In the genomic region with DNA sequence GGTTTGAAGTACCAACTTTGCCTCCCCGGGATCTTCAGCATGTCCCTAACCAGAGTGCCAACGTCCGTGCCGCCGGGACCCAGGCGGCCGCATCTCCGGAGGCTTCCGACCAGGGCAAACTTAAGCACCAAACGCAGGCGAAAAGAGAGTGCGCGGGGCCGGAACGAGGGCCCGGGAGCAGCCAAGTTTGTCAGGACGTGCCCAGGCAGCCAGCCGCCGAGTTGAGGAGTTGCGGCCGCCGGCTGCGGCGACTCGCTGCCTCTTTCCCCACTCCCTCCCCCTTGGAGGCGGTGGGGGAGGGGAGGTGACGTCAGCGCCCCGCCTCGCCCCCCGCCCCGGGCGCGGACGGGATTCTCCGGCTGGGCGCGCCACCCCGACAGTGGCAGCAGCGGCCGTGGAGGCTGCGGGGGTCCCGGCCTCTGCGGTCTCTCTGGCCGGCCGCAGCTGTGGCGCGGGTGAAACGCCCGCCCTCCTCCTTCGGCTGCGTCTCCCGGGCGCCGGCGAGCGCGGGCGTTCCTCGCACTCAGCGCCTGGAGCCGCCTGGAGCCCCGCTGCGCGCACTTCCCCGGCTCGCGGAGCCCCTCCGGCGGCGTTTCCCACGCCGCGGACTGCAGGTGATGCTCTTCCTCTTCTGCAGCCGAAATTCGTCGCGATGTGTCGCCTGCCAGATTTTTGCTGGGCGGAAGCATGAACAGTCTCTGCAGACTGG, we compare ENCODE assay signal across 1 cellular context.
TF ChIP-seq lines count a peak whose summit lies in the region.

No MANE protein-coding gene starts in this region.

TF ChIP-seq in K562, 482 proteins besides CTCF, POLR2A, EP300 and RAD21 (continued from another document and continues in another):
- TF ChIP-seq SETDB1 (IDR thresholded peaks at IDR 0.05; ENCODE audit: low read length), result no peak
- no peak for TF ChIP-seq ZNF174 (CRISPR knock-in tag; IDR thresholded peaks at IDR 0.05)
- peak; percentile 96 for TF ChIP-seq ZBTB1 (CRISPR knock-in tag; IDR thresholded peaks at IDR 0.05; ENCODE audit: borderline replicate concordance, low read depth)
- TF ChIP-seq, protein P1, sequence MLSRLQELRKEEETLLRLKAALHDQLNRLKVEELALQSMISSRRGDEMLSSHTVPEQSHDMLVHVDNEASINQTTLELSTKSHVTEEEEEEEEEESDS (CRISPR knock-in tag; IDR thresholded peaks at IDR 0.05), result no peak
- no peak for TF ChIP-seq MTA2 (IDR thresholded peaks at IDR 0.05; ENCODE audit: low read depth)
- TF ChIP-seq SRSF3 (IDR thresholded peaks at IDR 0.05; ENCODE audit: insufficient read depth, low read length), result no peak
- TF ChIP-seq JUND (IDR thresholded peaks at IDR 0.05; ENCODE audit: borderline replicate concordance, low read depth, low read length), result peak; percentile 83
- peak; percentile 78; the same call in 1 of the 3 replicates for TF ChIP-seq JUND (tag; IDR thresholded peaks at IDR 0.05; ENCODE audit: borderline replicate concordance, low read depth, low read length)
- no peak for TF ChIP-seq ZNF695 (CRISPR knock-in tag; IDR thresholded peaks at IDR 0.05)
- TF ChIP-seq, protein P2, sequence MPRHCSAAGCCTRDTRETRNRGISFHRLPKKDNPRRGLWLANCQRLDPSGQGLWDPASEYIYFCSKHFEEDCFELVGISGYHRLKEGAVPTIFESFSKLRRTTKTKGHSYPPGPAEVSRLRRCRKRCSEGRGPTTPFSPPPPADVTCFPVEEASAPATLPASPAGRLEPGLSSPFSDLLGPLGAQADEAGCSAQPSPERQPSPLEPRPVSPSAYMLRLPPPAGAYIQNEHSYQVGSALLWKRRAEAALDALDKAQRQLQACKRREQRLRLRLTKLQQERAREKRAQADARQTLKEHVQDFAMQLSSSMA (CRISPR knock-in tag; IDR thresholded peaks at IDR 0.05), result no peak
- no peak for TF ChIP-seq ZNF232 (CRISPR knock-in tag; IDR thresholded peaks at IDR 0.05)
- no peak for TF ChIP-seq TCF3 (CRISPR knock-in tag; IDR thresholded peaks at IDR 0.05)
- TF ChIP-seq, protein P3, sequence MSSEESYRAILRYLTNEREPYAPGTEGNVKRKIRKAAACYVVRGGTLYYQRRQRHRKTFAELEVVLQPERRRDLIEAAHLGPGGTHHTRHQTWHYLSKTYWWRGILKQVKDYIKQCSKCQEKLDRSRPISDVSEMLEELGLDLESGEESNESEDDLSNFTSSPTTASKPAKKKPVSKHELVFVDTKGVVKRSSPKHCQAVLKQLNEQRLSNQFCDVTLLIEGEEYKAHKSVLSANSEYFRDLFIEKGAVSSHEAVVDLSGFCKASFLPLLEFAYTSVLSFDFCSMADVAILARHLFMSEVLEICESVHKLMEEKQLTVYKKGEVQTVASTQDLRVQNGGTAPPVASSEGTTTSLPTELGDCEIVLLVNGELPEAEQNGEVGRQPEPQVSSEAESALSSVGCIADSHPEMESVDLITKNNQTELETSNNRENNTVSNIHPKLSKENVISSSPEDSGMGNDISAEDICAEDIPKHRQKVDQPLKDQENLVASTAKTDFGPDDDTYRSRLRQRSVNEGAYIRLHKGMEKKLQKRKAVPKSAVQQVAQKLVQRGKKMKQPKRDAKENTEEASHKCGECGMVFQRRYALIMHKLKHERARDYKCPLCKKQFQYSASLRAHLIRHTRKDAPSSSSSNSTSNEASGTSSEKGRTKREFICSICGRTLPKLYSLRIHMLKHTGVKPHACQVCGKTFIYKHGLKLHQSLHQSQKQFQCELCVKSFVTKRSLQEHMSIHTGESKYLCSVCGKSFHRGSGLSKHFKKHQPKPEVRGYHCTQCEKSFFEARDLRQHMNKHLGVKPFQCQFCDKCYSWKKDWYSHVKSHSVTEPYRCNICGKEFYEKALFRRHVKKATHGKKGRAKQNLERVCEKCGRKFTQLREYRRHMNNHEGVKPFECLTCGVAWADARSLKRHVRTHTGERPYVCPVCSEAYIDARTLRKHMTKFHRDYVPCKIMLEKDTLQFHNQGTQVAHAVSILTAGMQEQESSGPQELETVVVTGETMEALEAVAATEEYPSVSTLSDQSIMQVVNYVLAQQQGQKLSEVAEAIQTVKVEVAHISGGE (CRISPR knock-in tag; IDR thresholded peaks at IDR 0.05), result no peak
- peak; percentile 36; the same call in 1 of the 2 replicates for TF ChIP-seq ATF1 (CRISPR knock-in tag; IDR thresholded peaks at IDR 0.05)
- peak; percentile 94 for TF ChIP-seq ATF1 (tag; IDR thresholded peaks at IDR 0.05)
- TF ChIP-seq ESRRA (IDR thresholded peaks at IDR 0.05; ENCODE audit: borderline replicate concordance, low read depth), result no peak
- TF ChIP-seq ZNF644 (tag; IDR thresholded peaks at IDR 0.05; ENCODE audit: low read depth), result no peak
- no peak for TF ChIP-seq MXI1 (IDR thresholded peaks at IDR 0.05; ENCODE audit: low read depth, low read length)
- peak; percentile 45 for TF ChIP-seq HNRNPLL (IDR thresholded peaks at IDR 0.05; ENCODE audit: low read depth, low read length, poor library complexity, severe bottlenecking)
- no peak for TF ChIP-seq HDAC1 (IDR thresholded peaks at IDR 0.05)
- TF ChIP-seq CCNT2 (IDR thresholded peaks at IDR 0.05; ENCODE audit: borderline replicate concordance, extremely low read depth, insufficient read length, low read depth, low read length), result peak; percentile 39
- no peak for TF ChIP-seq TOE1 (IDR thresholded peaks at IDR 0.05; ENCODE audit: borderline replicate concordance)
- no peak for TF ChIP-seq TOE1 (CRISPR knock-in tag; IDR thresholded peaks at IDR 0.05; ENCODE audit: borderline replicate concordance, low read depth)
- no peak for TF ChIP-seq XRCC4 (IDR thresholded peaks at IDR 0.05; ENCODE audit: extremely low read depth, insufficient read depth, insufficient read length)
- TF ChIP-seq TFAM (CRISPR knock-in tag; conservative IDR thresholded peaks at IDR 0.05), result no peak
- TF ChIP-seq TEAD2 (tag; IDR thresholded peaks at IDR 0.05), result no peak
- TF ChIP-seq MAZ (CRISPR knock-in tag; conservative IDR thresholded peaks at IDR 0.05 in 1 of 2, IDR thresholded peaks at IDR 0.05 in 1 of 2), result peak; percentile 20 to 93; a peak in 3 of 4 replicates
- TF ChIP-seq, protein P4, sequence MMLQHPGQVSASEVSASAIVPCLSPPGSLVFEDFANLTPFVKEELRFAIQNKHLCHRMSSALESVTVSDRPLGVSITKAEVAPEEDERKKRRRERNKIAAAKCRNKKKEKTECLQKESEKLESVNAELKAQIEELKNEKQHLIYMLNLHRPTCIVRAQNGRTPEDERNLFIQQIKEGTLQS (IDR thresholded peaks at IDR 0.05), result peak; percentile 84
- TF ChIP-seq, protein P4 (CRISPR knock-in tag; conservative IDR thresholded peaks at IDR 0.05), result no peak
- TF ChIP-seq KDM2B (CRISPR knock-in tag; IDR thresholded peaks at IDR 0.05), result no peak
- TF ChIP-seq NCOA6 (IDR thresholded peaks at IDR 0.05), result no peak
- TF ChIP-seq NFATC3 (IDR thresholded peaks at IDR 0.05), result no peak
- TF ChIP-seq, protein P5, sequence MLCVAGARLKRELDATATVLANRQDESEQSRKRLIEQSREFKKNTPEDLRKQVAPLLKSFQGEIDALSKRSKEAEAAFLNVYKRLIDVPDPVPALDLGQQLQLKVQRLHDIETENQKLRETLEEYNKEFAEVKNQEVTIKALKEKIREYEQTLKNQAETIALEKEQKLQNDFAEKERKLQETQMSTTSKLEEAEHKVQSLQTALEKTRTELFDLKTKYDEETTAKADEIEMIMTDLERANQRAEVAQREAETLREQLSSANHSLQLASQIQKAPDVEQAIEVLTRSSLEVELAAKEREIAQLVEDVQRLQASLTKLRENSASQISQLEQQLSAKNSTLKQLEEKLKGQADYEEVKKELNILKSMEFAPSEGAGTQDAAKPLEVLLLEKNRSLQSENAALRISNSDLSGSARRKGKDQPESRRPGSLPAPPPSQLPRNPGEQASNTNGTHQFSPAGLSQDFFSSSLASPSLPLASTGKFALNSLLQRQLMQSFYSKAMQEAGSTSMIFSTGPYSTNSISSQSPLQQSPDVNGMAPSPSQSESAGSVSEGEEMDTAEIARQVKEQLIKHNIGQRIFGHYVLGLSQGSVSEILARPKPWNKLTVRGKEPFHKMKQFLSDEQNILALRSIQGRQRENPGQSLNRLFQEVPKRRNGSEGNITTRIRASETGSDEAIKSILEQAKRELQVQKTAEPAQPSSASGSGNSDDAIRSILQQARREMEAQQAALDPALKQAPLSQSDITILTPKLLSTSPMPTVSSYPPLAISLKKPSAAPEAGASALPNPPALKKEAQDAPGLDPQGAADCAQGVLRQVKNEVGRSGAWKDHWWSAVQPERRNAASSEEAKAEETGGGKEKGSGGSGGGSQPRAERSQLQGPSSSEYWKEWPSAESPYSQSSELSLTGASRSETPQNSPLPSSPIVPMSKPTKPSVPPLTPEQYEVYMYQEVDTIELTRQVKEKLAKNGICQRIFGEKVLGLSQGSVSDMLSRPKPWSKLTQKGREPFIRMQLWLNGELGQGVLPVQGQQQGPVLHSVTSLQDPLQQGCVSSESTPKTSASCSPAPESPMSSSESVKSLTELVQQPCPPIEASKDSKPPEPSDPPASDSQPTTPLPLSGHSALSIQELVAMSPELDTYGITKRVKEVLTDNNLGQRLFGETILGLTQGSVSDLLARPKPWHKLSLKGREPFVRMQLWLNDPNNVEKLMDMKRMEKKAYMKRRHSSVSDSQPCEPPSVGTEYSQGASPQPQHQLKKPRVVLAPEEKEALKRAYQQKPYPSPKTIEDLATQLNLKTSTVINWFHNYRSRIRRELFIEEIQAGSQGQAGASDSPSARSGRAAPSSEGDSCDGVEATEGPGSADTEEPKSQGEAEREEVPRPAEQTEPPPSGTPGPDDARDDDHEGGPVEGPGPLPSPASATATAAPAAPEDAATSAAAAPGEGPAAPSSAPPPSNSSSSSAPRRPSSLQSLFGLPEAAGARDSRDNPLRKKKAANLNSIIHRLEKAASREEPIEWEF (CRISPR knock-in tag; IDR thresholded peaks at IDR 0.05), result no peak
- TF ChIP-seq BDP1 (IDR thresholded peaks at IDR 0.05; ENCODE audit: insufficient read depth, insufficient read length), result no peak
- no peak for TF ChIP-seq ZNF3 (CRISPR knock-in tag; IDR thresholded peaks at IDR 0.05)
- peak; percentile 56; the same call in 1 of the 2 replicates for TF ChIP-seq SP1 (CRISPR knock-in tag; IDR thresholded peaks at IDR 0.05)
- TF ChIP-seq ZNF253 (CRISPR knock-in tag; conservative IDR thresholded peaks at IDR 0.05), result no peak
- peak; percentile 85 for TF ChIP-seq CTBP1 (IDR thresholded peaks at IDR 0.05; ENCODE audit: borderline replicate concordance)
- TF ChIP-seq ARHGAP35 (IDR thresholded peaks at IDR 0.05; ENCODE audit: partially characterized antibody), result no peak
- TF ChIP-seq ZBTB17 (CRISPR knock-in tag; IDR thresholded peaks at IDR 0.05), result no peak
- no peak for TF ChIP-seq NFRKB (IDR thresholded peaks at IDR 0.05; ENCODE audit: low read depth)
- TF ChIP-seq NFIC (IDR thresholded peaks at IDR 0.05), result no peak
- no peak for TF ChIP-seq JUN (IDR thresholded peaks at IDR 0.05; ENCODE audit: borderline replicate concordance, low read depth, low read length)
- TF ChIP-seq JUN (CRISPR knock-in tag; IDR thresholded peaks at IDR 0.05; ENCODE audit: borderline replicate concordance), result peak; percentile 86; the same call in 1 of the 2 replicates
- peak; percentile 35; the same call in 1 of the 2 replicates for TF ChIP-seq PHF8 (IDR thresholded peaks at IDR 0.05; ENCODE audit: borderline replicate concordance, low read length)
- peak; percentile 92 for TF ChIP-seq CREM (IDR thresholded peaks at IDR 0.05; ENCODE audit: low read depth)
- TF ChIP-seq PHB2 (IDR thresholded peaks at IDR 0.05; ENCODE audit: low read depth), result no peak
- peak; percentile 31; the same call in 1 of the 2 replicates for TF ChIP-seq LCOR (CRISPR knock-in tag; IDR thresholded peaks at IDR 0.05)
- TF ChIP-seq, protein P6, sequence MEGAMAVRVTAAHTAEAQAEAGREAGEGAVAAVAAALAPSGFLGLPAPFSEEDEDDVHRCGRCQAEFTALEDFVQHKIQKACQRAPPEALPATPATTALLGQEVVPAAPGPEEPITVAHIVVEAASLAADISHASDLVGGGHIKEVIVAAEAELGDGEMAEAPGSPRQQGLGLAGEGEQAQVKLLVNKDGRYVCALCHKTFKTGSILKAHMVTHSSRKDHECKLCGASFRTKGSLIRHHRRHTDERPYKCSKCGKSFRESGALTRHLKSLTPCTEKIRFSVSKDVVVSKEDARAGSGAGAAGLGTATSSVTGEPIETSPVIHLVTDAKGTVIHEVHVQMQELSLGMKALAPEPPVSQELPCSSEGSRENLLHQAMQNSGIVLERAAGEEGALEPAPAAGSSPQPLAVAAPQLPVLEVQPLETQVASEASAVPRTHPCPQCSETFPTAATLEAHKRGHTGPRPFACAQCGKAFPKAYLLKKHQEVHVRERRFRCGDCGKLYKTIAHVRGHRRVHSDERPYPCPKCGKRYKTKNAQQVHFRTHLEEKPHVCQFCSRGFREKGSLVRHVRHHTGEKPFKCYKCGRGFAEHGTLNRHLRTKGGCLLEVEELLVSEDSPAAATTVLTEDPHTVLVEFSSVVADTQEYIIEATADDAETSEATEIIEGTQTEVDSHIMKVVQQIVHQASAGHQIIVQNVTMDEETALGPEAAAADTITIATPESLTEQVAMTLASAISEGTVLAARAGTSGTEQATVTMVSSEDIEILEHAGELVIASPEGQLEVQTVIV (CRISPR knock-in tag; IDR thresholded peaks at IDR 0.05; ENCODE audit: borderline replicate concordance), result no peak
- no peak for TF ChIP-seq RHOXF2B (CRISPR knock-in tag; conservative IDR thresholded peaks at IDR 0.05)
- TF ChIP-seq, protein P7, sequence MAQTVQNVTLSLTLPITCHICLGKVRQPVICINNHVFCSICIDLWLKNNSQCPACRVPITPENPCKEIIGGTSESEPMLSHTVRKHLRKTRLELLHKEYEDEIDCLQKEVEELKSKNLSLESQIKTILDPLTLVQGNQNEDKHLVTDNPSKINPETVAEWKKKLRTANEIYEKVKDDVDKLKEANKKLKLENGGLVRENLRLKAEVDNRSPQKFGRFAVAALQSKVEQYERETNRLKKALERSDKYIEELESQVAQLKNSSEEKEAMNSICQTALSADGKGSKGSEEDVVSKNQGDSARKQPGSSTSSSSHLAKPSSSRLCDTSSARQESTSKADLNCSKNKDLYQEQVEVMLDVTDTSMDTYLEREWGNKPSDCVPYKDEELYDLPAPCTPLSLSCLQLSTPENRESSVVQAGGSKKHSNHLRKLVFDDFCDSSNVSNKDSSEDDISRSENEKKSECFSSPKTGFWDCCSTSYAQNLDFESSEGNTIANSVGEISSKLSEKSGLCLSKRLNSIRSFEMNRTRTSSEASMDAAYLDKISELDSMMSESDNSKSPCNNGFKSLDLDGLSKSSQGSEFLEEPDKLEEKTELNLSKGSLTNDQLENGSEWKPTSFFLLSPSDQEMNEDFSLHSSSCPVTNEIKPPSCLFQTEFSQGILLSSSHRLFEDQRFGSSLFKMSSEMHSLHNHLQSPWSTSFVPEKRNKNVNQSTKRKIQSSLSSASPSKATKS (CRISPR knock-in tag; IDR thresholded peaks at IDR 0.05), result no peak
- TF ChIP-seq PPARD (CRISPR knock-in tag; IDR thresholded peaks at IDR 0.05), result no peak
